11 cellular contexts compared by ENCODE assay signal in genomic region chr4:153241970-153242847, GRCh38. TPM values are rescaled to one million over a fixed set of nuclear protein-coding genes. Genes with fewer than 3 reads are reported as not detected.
DNase-seq lines count a peak whose midpoint lies in the region; ATAC-seq and TF ChIP-seq lines count a peak whose summit lies in the region.
"Had no signal": no experiment of that assay in that cellular context is flagged by ENCODE, and none has a peak within 500 bp of the region (broad histone marks: within the 10 kb centered on the region; RNA-seq: fewer than 3 reads in every experiment).

No MANE protein-coding gene starts in this region.

- peak overlapping the region; percentile 88 for H3K27ac ChIP-seq in mesenchymal stem cell (ENCODE audit: low read length, poor library complexity, severe bottlenecking)
- no peak overlapping the region for H3K27ac ChIP-seq in RWPE1
- H3K27ac ChIP-seq: gastroesophageal sphincter had no signal

- H3K9ac ChIP-seq in mesenchymal stem cell (ENCODE audit: low read length) = no peak overlapping the region

- no peak overlapping the region for H4K91ac ChIP-seq in mesenchymal stem cell (ENCODE audit: low read length)

- no peak overlapping the region for H4K8ac ChIP-seq in mesenchymal stem cell (ENCODE audit: low read length)

- no peaks in the 10 kb centered on the region for H3K9me3 ChIP-seq in mesenchymal stem cell (ENCODE audit: control insufficient read depth, low read length)
- H3K9me3 ChIP-seq: gastroesophageal sphincter had no signal

- peaks cover 16% of the 10 kb centered on the region for H3K4me1 ChIP-seq in mesenchymal stem cell (ENCODE audit: control insufficient read depth, insufficient read depth, low read depth, low read length)

- peak overlapping the region; percentile 49 to 99 for H2BK12ac ChIP-seq in mesenchymal stem cell (ENCODE audit: low read length in 2 of 2)

- H2AK5ac ChIP-seq in mesenchymal stem cell (ENCODE audit: low read length, severe bottlenecking) = peak overlapping the region; percentile 5

- no peaks in the 10 kb centered on the region for H3K27me3 ChIP-seq in mesenchymal stem cell (ENCODE audit: control insufficient read depth in 1 of 2, insufficient read depth in 1 of 2, low read length in 2 of 2)
- H3K27me3 ChIP-seq: gastroesophageal sphincter had no signal

- no peak overlapping the region for H2BK15ac ChIP-seq in mesenchymal stem cell (ENCODE audit: low read depth, poor library complexity, severe bottlenecking)

- TF ChIP-seq CTCF in WTC11 (IDR thresholded peaks at IDR 0.05) = no peak
- TF ChIP-seq CTCF in RWPE1 (conservative IDR thresholded peaks at IDR 0.05; ENCODE audit: low read depth) = no peak

- H2BK120ac ChIP-seq in mesenchymal stem cell (ENCODE audit: low read depth, low read length) = no peak overlapping the region

- ATAC-seq in GM18511 (IDR thresholded peaks at IDR 0.05; ENCODE audit: unreplicated experiment) (peak; percentile 60), HG03139 (IDR thresholded peaks at IDR 0.05; ENCODE audit: unreplicated experiment) (peak; percentile 59), WTC11 (peak; percentile 70), HG03442 (IDR thresholded peaks at IDR 0.05; ENCODE audit: unreplicated experiment) (no peak)
- ATAC-seq: gastroesophageal sphincter had no signal

- H3K4me3 Mint-ChIP-seq in WTC11 = peak overlapping the region; percentile 14; the same call in 1 of the 2 replicates

- H3K4me2 ChIP-seq in mesenchymal stem cell (ENCODE audit: low read length, poor library complexity, severe bottlenecking) = peak overlapping the region; percentile 53

- H3K18ac ChIP-seq in mesenchymal stem cell (ENCODE audit: low read depth in 1 of 2, low read length in 2 of 2) = peak overlapping the region; percentile 25 to 88

- WGBS in mesenchymal stem cell = 24% methylated on average over 9 of the region's 13 CpGs

- no peak overlapping the region for H3K4me3 ChIP-seq in mesenchymal stem cell (ENCODE audit: insufficient read depth in 1 of 2, low read depth in 1 of 2, low read length in 2 of 2)
- H3K4me3 ChIP-seq: gastroesophageal sphincter, skin epidermis had no signal

- H3K4me1 Mint-ChIP-seq in WTC11 = peaks cover 46% of the 10 kb centered on the region

- CTCF ChIA-PET in WTC11 (lab: Charles Lee) (no interaction called here), RWPE1 (lab: Yijun Ruan, JAX) (interaction anchor here (0.6 kb wide), 2 partner anchors 30 to 75 kb away, joined by 3 to 5 read pairs; no protein-coding TSS in a partner anchor)

- peak overlapping the region; percentile 66 for H3K27ac Mint-ChIP-seq in WTC11

- peaks cover 0 to 16% of the 10 kb centered on the region in 2 experiments for H3K36me3 ChIP-seq in mesenchymal stem cell (ENCODE audit: control insufficient read depth in 1 of 2, insufficient read depth in 2 of 2, low read depth in 1 of 2, low read length in 2 of 2)

- H3K79me1 ChIP-seq in mesenchymal stem cell (replicated peaks; ENCODE audit: low read length, poor library complexity, severe bottlenecking) = peaks cover 31% of the 10 kb centered on the region

- H3K23ac ChIP-seq in mesenchymal stem cell (ENCODE audit: low read length in 2 of 2) = peak overlapping the region in 1 of 2 experiments; percentile 91

- no peaks in the 10 kb centered on the region for H3K36me3 Mint-ChIP-seq in WTC11

- POLR2A ChIA-PET in WTC11 (lab: Charles Lee) (no interaction called here), RWPE1 (lab: Yijun Ruan, JAX; ENCODE audit: low non-redundant PET) (no interaction called here)

- H3K4ac ChIP-seq in mesenchymal stem cell (ENCODE audit: low read depth in 1 of 2, low read length in 2 of 2) = peak overlapping the region in 1 of 2 experiments; percentile 85

- no peaks in the 10 kb centered on the region for H3K9me3 Mint-ChIP-seq in WTC11

- H3K14ac ChIP-seq in mesenchymal stem cell (ENCODE audit: low read length in 2 of 2) = no peak overlapping the region

- no peak overlapping the region for H2BK5ac ChIP-seq in mesenchymal stem cell (ENCODE audit: low read depth, low read length, poor library complexity, severe bottlenecking)

- DNase-seq in WTC11 (ENCODE audit: low spot score) = no peak
- DNase-seq in mesenchymal stem cell = peak; percentile 94
- DNase-seq in RWPE1 (ENCODE audit: low spot score) = no peak
- DNase-seq in activated CD4-positive, alpha-beta T cell treated with anti-CD3 and anti-CD28 coated beads for 4 hours = no peak
- DNase-seq in NCI-H128 (lab: John Stamatoyannopoulos, UW; ENCODE audit: unreplicated experiment) = no peak
- DNase-seq: MV-4-11 had no signal

- H2AFZ ChIP-seq in mesenchymal stem cell (ENCODE audit: low read depth, low read length) = no peak overlapping the region

- H3K27me3 Mint-ChIP-seq in WTC11 (ENCODE audit: low read depth) = no peaks in the 10 kb centered on the region

TF ChIP-seq in WTC11, 78 proteins besides CTCF, POLR2A, EP300 and RAD21 (continues in another document):
- no peak for TF ChIP-seq ZNF532 (CRISPR knock-in tag; IDR thresholded peaks at IDR 0.05; ENCODE audit: borderline replicate concordance)
- TF ChIP-seq ZNF121 (CRISPR knock-in tag; IDR thresholded peaks at IDR 0.05) = no peak
- TF ChIP-seq ETV6 (CRISPR knock-in tag; IDR thresholded peaks at IDR 0.05) = no peak
- no peak for TF ChIP-seq JUN (CRISPR knock-in tag; IDR thresholded peaks at IDR 0.05)
- TF ChIP-seq EMX1 (CRISPR knock-in tag; IDR thresholded peaks at IDR 0.05) = no peak
- TF ChIP-seq RELA (CRISPR knock-in tag; IDR thresholded peaks at IDR 0.05; ENCODE audit: borderline replicate concordance) = no peak
- no peak for TF ChIP-seq MAX (CRISPR knock-in tag; IDR thresholded peaks at IDR 0.05)
- TF ChIP-seq ZNF317 (CRISPR knock-in tag; IDR thresholded peaks at IDR 0.05; ENCODE audit: borderline replicate concordance, low read depth) = no peak
- TF ChIP-seq ZNF416 (CRISPR knock-in tag; IDR thresholded peaks at IDR 0.05) = no peak
- TF ChIP-seq E2F4 (CRISPR knock-in tag; IDR thresholded peaks at IDR 0.05; ENCODE audit: borderline replicate concordance, low read depth) = no peak
- no peak for TF ChIP-seq SOX15 (CRISPR knock-in tag; IDR thresholded peaks at IDR 0.05)
- no peak for TF ChIP-seq E2F5 (CRISPR knock-in tag; IDR thresholded peaks at IDR 0.05)
- TF ChIP-seq NR1H2 (CRISPR knock-in tag; IDR thresholded peaks at IDR 0.05) = no peak

RNA-seq across cellular contexts. Expression of gene TRIM2, which starts 38.0 kb away (rescaled TPM):
- 42.0 to 54.5 TPM (median 43.9 TPM) in 3 replicates for total RNA-seq in WTC11 (2021)
- 18.0 TPM for polyA plus RNA-seq in mesenchymal stem cell (2013, experiment 1 of 2)
- polyA plus RNA-seq in mesenchymal stem cell (2013, experiment 2 of 2) = 18.0 TPM
